In genomic region chr3:134194247-134194646, GRCh38 we compare ENCODE assay signal across 10 cellular contexts.
"Had no signal": no experiment of that assay in that cellular context is flagged by ENCODE, and none has a peak within 500 bp of the region (broad histone marks: within the 10 kb centered on the region; RNA-seq: fewer than 3 reads in every experiment).

No MANE protein-coding gene starts in this region.

- H3K9me3 ChIP-seq: HAP-1 had no signal

- H3K4me3 ChIP-seq: GM23248, HAP-1, K562 had no signal

- H3K9ac ChIP-seq: GM23248 had no signal

- ATAC-seq: HCT116, HepG2, K562 had no signal

- H2AFZ ChIP-seq: GM23248 had no signal

- H3K27ac ChIP-seq: GM23248, HL-60 had no signal

- DNase-seq: GOT3, H7, HFFc6, KG1 had no signal
